29 cellular contexts compared by ENCODE assay signal in genomic region chr11:83766932-83767331, GRCh38.
"Had no signal": no experiment of that assay in that cellular context is flagged by ENCODE, and none has a peak within 500 bp of the region (broad histone marks: within the 10 kb centered on the region; RNA-seq: fewer than 3 reads in every experiment).

No MANE protein-coding gene starts in this region.

- H3K4me1 ChIP-seq: parathyroid adenoma, psoas muscle, spleen, stomach, thyroid gland, tibial nerve, upper lobe of left lung, vagina had no signal

- H3K27ac ChIP-seq: neural progenitor cell, ovary, parathyroid adenoma, psoas muscle, skin epidermis, spleen, stomach, thoracic aorta, thyroid gland, tibial nerve, upper lobe of left lung, vagina had no signal

- DNase-seq: naive thymus-derived CD8-positive, alpha-beta T cell; nephron progenitor cell; occipital lobe; ovary; posterior cingulate gyrus; psoas muscle; right cardiac atrium; spleen; stimulated activated CD4-positive, alpha-beta T cell treated with anti-CD3 and anti-CD28 coated beads, Interleukin-12 subunit alpha, Interleukin-12 subunit beta, amount 100 ng/mL, for 4 hours; stimulated activated CD4-positive, alpha-beta T cell treated with anti-CD3 and anti-CD28 coated beads, Interleukin-1b, Interleukin-23, amount 100 ng/mL, for 48 hours; stimulated activated CD4-positive, alpha-beta T cell treated with anti-CD3 and anti-CD28 coated beads, Interleukin-4, amount 100 ng/mL, for 1 hour; stimulated activated CD4-positive, alpha-beta T cell treated with anti-CD3 and anti-CD28 coated beads, Interleukin-4, amount 100 ng/mL, for 4 hours; stimulated activated naive B cell treated with anti-CD40 and anti-IgM and Interleukin-4, amounts not matched to agents 10 μg/mL and 1 μg/mL and 100 μg/mL, for 72 hours; stimulated activated naive CD4-positive, alpha-beta T cell treated with Interleukin-2 at 50 U/mL for 16 hours; stomach; thyroid gland; trophoblast cell; upper lobe of left lung had no signal

- H3K36me3 ChIP-seq: neural progenitor cell, ovary, spleen, stomach, thoracic aorta, thyroid gland, tibial nerve, upper lobe of left lung, vagina had no signal

- H3K9ac ChIP-seq: neural progenitor cell, parathyroid adenoma had no signal

- ATAC-seq: naive thymus-derived CD8-positive, alpha-beta T cell; natural killer cell treated with Interleukin-12 subunit alpha and Interleukin-12 subunit beta and Interleukin-15 and Interleukin-18, amount 100 ng/mL, for 72 hours; psoas muscle; right cardiac atrium; sciatic nerve; stimulated activated effector memory CD8-positive, alpha-beta T cell treated with anti-CD3 and anti-CD28 coated beads, Interleukin-12 subunit alpha, Interleukin-12 subunit beta, amount 100 ng/mL, for 72 hours; stimulated activated naive B cell treated with anti-CD40 and anti-IgM and Interleukin-4, amounts not matched to agents 10 μg/mL and 1 μg/mL and 100 μg/mL, for 72 hours had no signal

- H3K9me3 ChIP-seq: ovary, psoas muscle, spleen, stomach, thoracic aorta, thyroid gland, tibial nerve, upper lobe of left lung, vagina had no signal

- FAIRE-seq: urothelium cell line had no signal

- H2AFZ ChIP-seq: neural progenitor cell, parathyroid adenoma had no signal

- H3K79me2 ChIP-seq: parathyroid adenoma had no signal

- H3K27me3 ChIP-seq: neural progenitor cell, ovary, spleen, stomach, thyroid gland, tibial nerve, upper lobe of left lung, vagina had no signal

- H3K4me2 ChIP-seq: neural progenitor cell, smooth muscle cell had no signal

- H3K4me3 ChIP-seq: neural progenitor cell, ovary, psoas muscle, skin epidermis, smooth muscle cell, spleen, stomach, thoracic aorta, thyroid gland, tibial nerve, upper lobe of left lung, vagina had no signal
